In the genomic region with DNA sequence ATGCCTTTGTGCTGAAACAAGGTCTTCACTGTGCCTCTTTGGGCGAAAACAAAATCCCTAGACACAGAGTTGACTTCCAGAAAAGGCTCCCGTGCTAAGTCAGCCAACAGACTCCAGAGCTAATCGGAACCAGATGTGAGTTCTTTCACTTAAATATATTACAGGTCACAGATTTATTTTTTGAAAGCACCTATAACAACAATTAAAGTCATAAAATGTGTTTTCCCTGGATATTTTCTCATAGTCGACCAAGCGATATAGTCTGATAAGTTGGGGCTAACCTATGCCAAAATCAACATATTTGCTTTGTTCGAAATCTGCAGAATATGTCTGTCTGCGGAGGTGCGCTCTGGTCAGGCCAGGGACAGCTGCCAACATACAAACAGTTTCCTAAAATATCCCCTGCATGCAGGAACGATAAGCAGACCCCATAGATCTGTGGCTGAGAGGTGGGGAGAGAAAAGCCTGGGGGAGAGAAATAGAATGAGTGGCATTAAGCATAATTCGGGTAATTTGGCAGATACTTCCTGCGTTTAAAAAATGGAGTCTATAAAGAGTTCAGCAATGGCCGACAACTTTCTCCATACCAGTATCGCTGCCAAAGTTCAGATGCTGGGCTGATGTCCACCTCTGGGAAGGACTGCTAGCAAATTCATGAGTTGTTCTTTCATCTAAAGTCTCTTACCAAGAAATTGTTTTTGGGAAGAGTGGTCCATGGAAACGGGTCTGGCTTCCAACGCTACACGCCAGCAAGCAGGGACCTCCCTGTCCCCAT, we compare ENCODE assay signal across 11 cellular contexts. TPM values are rescaled to one million over a fixed set of nuclear protein-coding genes. Genes with fewer than 3 reads are reported as not detected.
DNase-seq lines count a peak whose midpoint lies in the region; ATAC-seq and TF ChIP-seq lines count a peak whose summit lies in the region.
"Had no signal": no experiment of that assay in that cellular context is flagged by ENCODE, and none has a peak within 500 bp of the region (broad histone marks: within the 10 kb centered on the region; RNA-seq: fewer than 3 reads in every experiment).

No MANE protein-coding gene starts in this region.

- peak; percentile 56 for DNase-seq in choroid plexus epithelial cell (ENCODE audit: low read depth)
- peak; percentile 63 for DNase-seq in left kidney (ENCODE audit: low read depth, low spot score)
- no peak for DNase-seq in thoracic aorta (ENCODE audit: low spot score)
- DNase-seq in HuH-7.5 (ENCODE audit: low spot score), result no peak
- DNase-seq in caudate nucleus (lab: John Stamatoyannopoulos, UW), result no peak
- no peak for DNase-seq in effector CD8-positive, alpha-beta T cell (lab: John Stamatoyannopoulos, UW)
- DNase-seq: activated T-cell treated with anti-CD3 and anti-CD28 coated beads, Interleukin-2, amount 50 U/mL, for 72 hours; naive B cell; Peyer's patch had no signal

- H3K27me3 ChIP-seq in thoracic aorta (replicated peaks; ENCODE audit: insufficient read depth), result no peaks in the 10 kb centered on the region
- H3K27me3 ChIP-seq: Peyer's patch had no signal

- ATAC-seq in thoracic aorta (ENCODE audit: insufficient number of reproducible peaks, low FRiP score, low read depth) (peak; percentile 47), GM21423 (IDR thresholded peaks at IDR 0.05; ENCODE audit: unreplicated experiment) (no peak)
- ATAC-seq: activated T-cell treated with anti-CD3 and anti-CD28 coated beads, Interleukin-2, amount 50 U/mL, for 72 hours had no signal

- H3K36me3 ChIP-seq in HEK293 (ENCODE audit: control insufficient read depth in 2 of 2, insufficient read depth in 1 of 2, low read length in 2 of 2) (no peaks in the 10 kb centered on the region), thoracic aorta (no peaks in the 10 kb centered on the region)
- H3K36me3 ChIP-seq: Peyer's patch had no signal

- POLR2A ChIA-PET in HEK293 (lab: Yijun Ruan, JAX), result no interaction called here

- peak overlapping the region; percentile 94 for H3K27ac ChIP-seq in HEK293 (ENCODE audit: extremely low read depth, low read depth, low read length)
- peak overlapping the region; percentile 94 to 95 for H3K27ac ChIP-seq in thoracic aorta
- no peak overlapping the region for H3K27ac ChIP-seq in caudate nucleus (ENCODE audit: low read depth, low read length)
- H3K27ac ChIP-seq: Peyer's patch had no signal

- H3K4me3 ChIP-seq in HEK293 (ENCODE audit: low read depth, low read length), result no peak overlapping the region
- peak overlapping the region; percentile 7 for H3K4me3 ChIP-seq in choroid plexus epithelial cell (ENCODE audit: low read depth, low read length)
- H3K4me3 ChIP-seq in thoracic aorta, result peak overlapping the region; percentile 61
- H3K4me3 ChIP-seq: Peyer's patch had no signal

- CTCF ChIA-PET in HEK293 (lab: Yijun Ruan, JAX), result interaction anchor here (0.5 to 0.7 kb wide), 2 partner anchors 71 to 93 kb away, joined by 3 to 4 read pairs; no protein-coding TSS in a partner anchor

- peaks cover 11% of the 10 kb centered on the region for H3K4me1 ChIP-seq in HEK293 (ENCODE audit: control insufficient read depth, insufficient read depth, low read length)
- peaks cover 28 to 60% of the 10 kb centered on the region in 2 donors for H3K4me1 ChIP-seq in thoracic aorta (ENCODE audit: control insufficient read depth in 1 of 2, low read depth in 2 of 2)
- H3K4me1 ChIP-seq: Peyer's patch had no signal

- H3K9me3 ChIP-seq in HEK293 (ENCODE audit: control insufficient read depth, insufficient read depth, low read depth, low read length) (peaks cover 7% of the 10 kb centered on the region), thoracic aorta (no peaks in the 10 kb centered on the region)
- H3K9me3 ChIP-seq: Peyer's patch had no signal

- no peak for TF ChIP-seq CTCF in HEK293 (tag by site-specific recombination; IDR thresholded peaks at IDR 0.05)
- no peak for TF ChIP-seq CTCF in choroid plexus epithelial cell (conservative IDR thresholded peaks at IDR 0.05; ENCODE audit: low read depth, low read length)
- TF ChIP-seq CTCF in thoracic aorta (IDR thresholded peaks at IDR 0.05), result no peak

TF ChIP-seq in HEK293, 187 proteins besides CTCF, POLR2A, EP300 and RAD21 (continues in another document):
- TF ChIP-seq ZBTB17 (tag by site-specific recombination; IDR thresholded peaks at IDR 0.05) (peak; percentile 46), ZNF843 (tag by site-specific recombination; IDR thresholded peaks at IDR 0.05) (peak; percentile 98), ZNF585B (tag by site-specific recombination; IDR thresholded peaks at IDR 0.05) (no peak), RBAK (tag by site-specific recombination; IDR thresholded peaks at IDR 0.05) (no peak), MYNN (tag by site-specific recombination; IDR thresholded peaks at IDR 0.05; ENCODE audit: borderline replicate concordance) (no peak), ZNF76 (tag by site-specific recombination; IDR thresholded peaks at IDR 0.05; ENCODE audit: borderline replicate concordance, low read depth) (no peak), GFI1B (tag by site-specific recombination; IDR thresholded peaks at IDR 0.05) (peak; percentile 84), ZNF677 (tag by site-specific recombination; IDR thresholded peaks at IDR 0.05) (no peak), OVOL3 (tag by site-specific recombination; IDR thresholded peaks at IDR 0.05) (peak; percentile 92), ZNF335 (tag by site-specific recombination; conservative IDR thresholded peaks at IDR 0.05) (peak; percentile 30; the same call in 1 of the 2 replicates), MEIS1 (CRISPR knock-in tag; IDR thresholded peaks at IDR 0.05; ENCODE audit: borderline replicate concordance) (no peak)
- TF ChIP-seq, protein P1, sequence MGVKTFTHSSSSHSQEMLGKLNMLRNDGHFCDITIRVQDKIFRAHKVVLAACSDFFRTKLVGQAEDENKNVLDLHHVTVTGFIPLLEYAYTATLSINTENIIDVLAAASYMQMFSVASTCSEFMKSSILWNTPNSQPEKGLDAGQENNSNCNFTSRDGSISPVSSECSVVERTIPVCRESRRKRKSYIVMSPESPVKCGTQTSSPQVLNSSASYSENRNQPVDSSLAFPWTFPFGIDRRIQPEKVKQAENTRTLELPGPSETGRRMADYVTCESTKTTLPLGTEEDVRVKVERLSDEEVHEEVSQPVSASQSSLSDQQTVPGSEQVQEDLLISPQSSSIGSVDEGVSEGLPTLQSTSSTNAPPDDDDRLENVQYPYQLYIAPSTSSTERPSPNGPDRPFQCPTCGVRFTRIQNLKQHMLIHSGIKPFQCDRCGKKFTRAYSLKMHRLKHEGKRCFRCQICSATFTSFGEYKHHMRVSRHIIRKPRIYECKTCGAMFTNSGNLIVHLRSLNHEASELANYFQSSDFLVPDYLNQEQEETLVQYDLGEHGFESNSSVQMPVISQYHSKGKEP (tag by site-specific recombination; IDR thresholded peaks at IDR 0.05), result peak; percentile 65
- TF ChIP-seq, protein P2, sequence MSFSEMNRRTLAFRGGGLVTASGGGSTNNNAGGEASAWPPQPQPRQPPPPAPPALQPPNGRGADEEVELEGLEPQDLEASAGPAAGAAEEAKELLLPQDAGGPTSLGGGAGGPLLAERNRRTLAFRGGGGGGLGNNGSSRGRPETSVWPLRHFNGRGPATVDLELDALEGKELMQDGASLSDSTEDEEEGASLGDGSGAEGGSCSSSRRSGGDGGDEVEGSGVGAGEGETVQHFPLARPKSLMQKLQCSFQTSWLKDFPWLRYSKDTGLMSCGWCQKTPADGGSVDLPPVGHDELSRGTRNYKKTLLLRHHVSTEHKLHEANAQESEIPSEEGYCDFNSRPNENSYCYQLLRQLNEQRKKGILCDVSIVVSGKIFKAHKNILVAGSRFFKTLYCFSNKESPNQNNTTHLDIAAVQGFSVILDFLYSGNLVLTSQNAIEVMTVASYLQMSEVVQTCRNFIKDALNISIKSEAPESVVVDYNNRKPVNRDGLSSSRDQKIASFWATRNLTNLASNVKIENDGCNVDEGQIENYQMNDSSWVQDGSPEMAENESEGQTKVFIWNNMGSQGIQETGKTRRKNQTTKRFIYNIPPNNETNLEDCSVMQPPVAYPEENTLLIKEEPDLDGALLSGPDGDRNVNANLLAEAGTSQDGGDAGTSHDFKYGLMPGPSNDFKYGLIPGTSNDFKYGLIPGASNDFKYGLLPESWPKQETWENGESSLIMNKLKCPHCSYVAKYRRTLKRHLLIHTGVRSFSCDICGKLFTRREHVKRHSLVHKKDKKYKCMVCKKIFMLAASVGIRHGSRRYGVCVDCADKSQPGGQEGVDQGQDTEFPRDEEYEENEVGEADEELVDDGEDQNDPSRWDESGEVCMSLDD (tag by site-specific recombination; IDR thresholded peaks at IDR 0.05), result no peak
- TF ChIP-seq, protein P3, sequence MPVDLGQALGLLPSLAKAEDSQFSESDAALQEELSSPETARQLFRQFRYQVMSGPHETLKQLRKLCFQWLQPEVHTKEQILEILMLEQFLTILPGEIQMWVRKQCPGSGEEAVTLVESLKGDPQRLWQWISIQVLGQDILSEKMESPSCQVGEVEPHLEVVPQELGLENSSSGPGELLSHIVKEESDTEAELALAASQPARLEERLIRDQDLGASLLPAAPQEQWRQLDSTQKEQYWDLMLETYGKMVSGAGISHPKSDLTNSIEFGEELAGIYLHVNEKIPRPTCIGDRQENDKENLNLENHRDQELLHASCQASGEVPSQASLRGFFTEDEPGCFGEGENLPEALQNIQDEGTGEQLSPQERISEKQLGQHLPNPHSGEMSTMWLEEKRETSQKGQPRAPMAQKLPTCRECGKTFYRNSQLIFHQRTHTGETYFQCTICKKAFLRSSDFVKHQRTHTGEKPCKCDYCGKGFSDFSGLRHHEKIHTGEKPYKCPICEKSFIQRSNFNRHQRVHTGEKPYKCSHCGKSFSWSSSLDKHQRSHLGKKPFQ (tag by site-specific recombination; IDR thresholded peaks at IDR 0.05), result peak; percentile 38; the same call in 1 of the 2 replicates
- TF ChIP-seq, protein P4, sequence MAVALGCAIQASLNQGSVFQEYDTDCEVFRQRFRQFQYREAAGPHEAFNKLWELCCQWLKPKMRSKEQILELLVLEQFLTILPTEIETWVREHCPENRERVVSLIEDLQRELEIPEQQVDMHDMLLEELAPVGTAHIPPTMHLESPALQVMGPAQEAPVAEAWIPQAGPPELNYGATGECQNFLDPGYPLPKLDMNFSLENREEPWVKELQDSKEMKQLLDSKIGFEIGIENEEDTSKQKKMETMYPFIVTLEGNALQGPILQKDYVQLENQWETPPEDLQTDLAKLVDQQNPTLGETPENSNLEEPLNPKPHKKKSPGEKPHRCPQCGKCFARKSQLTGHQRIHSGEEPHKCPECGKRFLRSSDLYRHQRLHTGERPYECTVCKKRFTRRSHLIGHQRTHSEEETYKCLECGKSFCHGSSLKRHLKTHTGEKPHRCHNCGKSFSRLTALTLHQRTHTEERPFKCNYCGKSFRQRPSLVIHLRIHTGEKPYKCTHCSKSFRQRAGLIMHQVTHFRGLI (tag by site-specific recombination; IDR thresholded peaks at IDR 0.05), result no peak

RNA-seq across cellular contexts. Expression of a gene that starts 50.8 kb away (rescaled TPM):
- total RNA-seq in thoracic aorta, result 1,000 to 10,000 TPM; 1,436 to 1,719 TPM

Comparison
In these comparisons a context has a peak if more than half of its experiments do, and no peak if none do; other contexts are left out.
1. DNase-seq: peak in choroid plexus epithelial cell (single experiment) and left kidney (single experiment); none in thoracic aorta (single experiment), HuH-7.5 (single experiment), caudate nucleus (0 of 61) and effector CD8-positive, alpha-beta T cell (single experiment).